In genomic region chr2:55047677-55048299, GRCh38 we compare ENCODE assay signal across 8 cellular contexts. TPM values are rescaled to one million over a fixed set of nuclear protein-coding genes. Genes with fewer than 3 reads are reported as not detected.
A peak's percentile ranks its signal among the peaks of the same experiment; 100 is the strongest.
DNase-seq lines count a peak whose midpoint lies in the region; TF ChIP-seq lines count a peak whose summit lies in the region.

No MANE protein-coding gene starts in this region.

- peak overlapping the region; percentile 96 to 99 (median 98) for H3K27ac Mint-ChIP-seq in nephron

- DNase-seq in BJ (ENCODE audit: low read depth) (no peak), SKM-1 (lab: John Stamatoyannopoulos, UW; ENCODE audit: unreplicated experiment) (peak; percentile 61), epithelial cell of esophagus (ENCODE audit: low read depth) (peak; percentile 94), NCI-H774 (lab: John Stamatoyannopoulos, UW) (no peak), AG08396 (ENCODE audit: low spot score) (no peak)
- DNase-seq in central memory CD4-positive, alpha-beta T cell = no peak

- no peak for TF ChIP-seq CTCF in BJ (IDR thresholded peaks at IDR 0.05; ENCODE audit: insufficient read depth, low read depth, low read length)
- TF ChIP-seq CTCF in HEK293 (tag by site-specific recombination; IDR thresholded peaks at IDR 0.05) = no peak
- no peak for TF ChIP-seq CTCF in epithelial cell of esophagus (IDR thresholded peaks at IDR 0.05; ENCODE audit: insufficient read depth, low read depth, low read length, missing control alignments)
- TF ChIP-seq CTCF in nephron (IDR thresholded peaks at IDR 0.05; ENCODE audit: unreplicated experiment in 3 of 3) = no peak

- no peaks in the 10 kb centered on the region for H3K36me3 Mint-ChIP-seq in nephron (ENCODE audit: low read depth)

- POLR2A ChIA-PET in BJ (lab: Charles Lee) (interaction anchor here (1.6 kb wide), 1 partner anchor 115 kb away, joined by 7 read pairs; no protein-coding TSS in a partner anchor), HEK293 (lab: Yijun Ruan, JAX) (interaction anchor here (1.0 to 1.7 kb wide), 7 partner anchors 15 to 148 kb away, joined by 3 to 7 read pairs (median 5); no protein-coding TSS in a partner anchor)

- H3K9me3 Mint-ChIP-seq in nephron = no peaks in the 10 kb centered on the region

- H3K4me1 Mint-ChIP-seq in nephron = peaks cover 52% of the 10 kb centered on the region

- H3K27me3 Mint-ChIP-seq in nephron (ENCODE audit: low read depth) = no peaks in the 10 kb centered on the region

- no peaks in the 10 kb centered on the region for H3K9me3 ChIP-seq in HEK293 (ENCODE audit: control insufficient read depth, insufficient read depth, low read depth, low read length)

- peak overlapping the region; percentile 78 for H3K4me3 ChIP-seq in BJ (ENCODE audit: low read depth, low read length)
- H3K4me3 ChIP-seq in HEK293 (ENCODE audit: low read depth, low read length) = peak overlapping the region; percentile 99
- peak overlapping the region; percentile 66 for H3K4me3 ChIP-seq in epithelial cell of esophagus (ENCODE audit: low read length)

- CTCF ChIA-PET in BJ (lab: Yijun Ruan, JAX) = interaction anchor here (0.5 to 4.6 kb wide), 26 partner anchors 8 to 527 kb away, joined by 3 to 153 read pairs (median 6); no protein-coding TSS in a partner anchor
- CTCF ChIA-PET in HEK293 (lab: Yijun Ruan, JAX) = interaction anchor here (0.7 to 6.1 kb wide), 18 partner anchors 12 to 148 kb away, joined by 3 to 69 read pairs (median 3); no protein-coding TSS in a partner anchor

- no peak overlapping the region for H3K27ac ChIP-seq in HEK293 (ENCODE audit: extremely low read depth, low read depth, low read length)

- H3K4me3 Mint-ChIP-seq in nephron = peak overlapping the region; percentile 95 to 99 (median 97)

- no peaks in the 10 kb centered on the region for H3K36me3 ChIP-seq in BJ (ENCODE audit: control insufficient read depth, insufficient read depth, low read length)
- peaks cover 0 to 5% of the 10 kb centered on the region in 2 experiments; a peak in 1 of 3 replicates for H3K36me3 ChIP-seq in HEK293 (ENCODE audit: control insufficient read depth in 2 of 2, insufficient read depth in 1 of 2, low read length in 2 of 2)

- H3K4me1 ChIP-seq in HEK293 (ENCODE audit: control insufficient read depth, insufficient read depth, low read length) = peaks cover 13% of the 10 kb centered on the region

- no peaks in the 10 kb centered on the region for H3K27me3 ChIP-seq in BJ (ENCODE audit: control insufficient read depth, insufficient read depth, low read length)

TF ChIP-seq in HEK293, 187 proteins besides CTCF, POLR2A, EP300 and RAD21:
- TF ChIP-seq ZFHX2 (tag by site-specific recombination; conservative IDR thresholded peaks at IDR 0.05) = no peak
- no peak for TF ChIP-seq ZBTB21 (tag by site-specific recombination; IDR thresholded peaks at IDR 0.05)
- 0 out of 2 replicates have a peak, but pooled peaks have one; percentile 20 for TF ChIP-seq PRDM6 (tag by site-specific recombination; IDR thresholded peaks at IDR 0.05)
- 0 out of 2 replicates have a peak, but pooled peaks have one; percentile 45 for TF ChIP-seq ZBTB6 (tag by site-specific recombination; IDR thresholded peaks at IDR 0.05)
- TF ChIP-seq ZBTB44 (tag by site-specific recombination; IDR thresholded peaks at IDR 0.05) = no peak
- no peak for TF ChIP-seq ZNF639 (tag by site-specific recombination; IDR thresholded peaks at IDR 0.05)
- TF ChIP-seq HIC1 (tag by site-specific recombination; IDR thresholded peaks at IDR 0.05) = no peak
- TF ChIP-seq ZNF133 (tag by site-specific recombination; IDR thresholded peaks at IDR 0.05) = no peak
- 0 out of 2 replicates have a peak, but pooled peaks have one; percentile 10 for TF ChIP-seq ZNF660 (tag by site-specific recombination; IDR thresholded peaks at IDR 0.05)
- peak; percentile 48 for TF ChIP-seq PRDM10 (tag by site-specific recombination; IDR thresholded peaks at IDR 0.05)

RNA-seq across cellular contexts. Expression of gene RTN4, which starts 2.5 kb away (rescaled TPM):
- polyA plus RNA-seq in BJ (2011; rRNA removed) = 219 and 400 TPM in 2 replicates
- 204 and 376 TPM in 2 replicates for polyA minus RNA-seq in BJ (2011; rRNA and poly(A)+ RNA removed)

Comparison
In these comparisons a context has a peak if more than half of its experiments do, and no peak if none do; other contexts are left out.
1. DNase-seq: peak in SKM-1 (single experiment) and epithelial cell of esophagus (single experiment); none in BJ (single experiment), NCI-H774 (single experiment), AG08396 (single experiment) and central memory CD4-positive, alpha-beta T cell (single experiment).
2. Peak in every context shown above with its lines, with median percentiles within 50 percentile points of each other: H3K4me3 ChIP-seq.